ENCODE assay signal across 1 cellular context in the genomic region with DNA sequence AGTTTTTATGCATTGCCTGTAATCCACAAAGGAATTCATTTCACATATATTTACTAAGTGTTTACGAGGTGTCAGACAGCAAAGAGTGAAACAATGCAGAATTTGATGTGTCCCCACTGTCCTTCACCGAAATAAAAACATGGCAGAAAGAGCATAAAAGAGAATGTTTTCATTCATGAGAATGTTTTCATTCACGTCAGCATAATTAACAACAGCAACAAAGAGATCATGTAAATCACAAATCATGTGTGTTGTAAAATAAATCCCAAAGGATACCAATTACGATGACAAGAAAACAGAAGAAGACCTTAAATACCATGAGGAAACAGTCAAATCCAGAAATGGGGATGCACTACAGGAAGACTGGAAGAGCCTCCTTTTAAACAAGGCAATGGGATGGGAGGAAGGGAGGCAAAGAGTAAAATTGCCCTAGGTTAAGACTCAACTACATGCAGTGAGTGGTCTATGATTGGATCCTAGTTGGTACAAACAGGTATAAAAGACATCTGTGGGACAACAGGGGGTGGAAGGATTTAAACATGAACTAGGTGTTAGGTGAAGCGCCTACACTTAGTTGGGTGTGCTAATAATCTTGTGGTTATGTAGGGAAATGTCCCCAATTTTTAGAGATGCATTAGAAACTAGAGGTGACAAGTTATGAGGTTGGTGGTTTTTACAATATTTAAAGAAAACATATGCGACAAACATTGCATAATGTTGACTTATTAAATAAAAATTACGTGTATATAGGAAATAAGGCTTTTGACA.
TF ChIP-seq lines count a peak whose summit lies in the region.

No MANE protein-coding gene starts in this region.

TF ChIP-seq in H1, 55 proteins besides CTCF, POLR2A, EP300 and RAD21:
- TF ChIP-seq SUZ12 (IDR thresholded peaks at IDR 0.05; ENCODE audit: low read length) = no peak
- TF ChIP-seq ATF3 (IDR thresholded peaks at IDR 0.05; ENCODE audit: insufficient read depth, low read depth, low read length) = no peak
- no peak for TF ChIP-seq BACH1 (IDR thresholded peaks at IDR 0.05; ENCODE audit: low read length)
- no peak for TF ChIP-seq YY1 (IDR thresholded peaks at IDR 0.05; ENCODE audit: low read depth, low read length)
